ENCODE assay signal across 11 cellular contexts in the genomic region with DNA sequence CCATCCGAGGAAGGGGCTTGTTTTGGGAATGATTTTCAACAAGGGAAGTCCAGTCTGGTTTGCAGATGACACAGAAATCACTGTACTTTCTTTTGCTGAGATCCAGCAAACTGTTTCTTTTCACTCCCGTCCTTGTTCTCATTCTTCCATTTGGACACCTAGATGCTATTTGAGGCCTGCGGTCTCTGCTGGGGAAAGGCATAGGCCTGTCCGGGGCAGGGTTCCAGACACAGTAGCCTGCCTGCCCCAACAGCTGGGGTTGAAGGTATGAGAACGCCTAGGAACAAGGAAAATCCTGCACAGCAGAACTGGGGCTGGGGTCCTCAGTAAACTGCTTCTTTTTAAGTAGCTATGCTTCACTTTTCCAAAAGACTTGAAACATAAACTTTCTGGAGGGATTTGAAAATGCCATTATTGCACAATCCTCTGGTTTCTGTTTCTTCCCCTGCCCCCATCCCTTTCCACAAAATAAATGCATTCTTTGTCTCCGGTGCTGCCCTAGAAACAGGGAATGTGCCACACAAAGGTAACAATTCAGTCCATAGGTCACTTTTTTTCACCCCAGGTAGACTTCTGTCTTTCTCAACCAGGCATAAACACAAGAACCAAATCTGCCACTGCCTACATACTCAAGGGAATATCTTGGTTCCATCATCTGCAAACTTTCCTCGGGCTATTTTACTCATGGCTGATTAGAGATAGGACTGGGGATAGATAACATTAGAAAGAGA.
DNase-seq lines count a peak whose midpoint lies in the region; ATAC-seq and TF ChIP-seq lines count a peak whose summit lies in the region.
"Had no signal": no experiment of that assay in that cellular context is flagged by ENCODE, and none has a peak within 500 bp of the region (broad histone marks: within the 10 kb centered on the region; RNA-seq: fewer than 3 reads in every experiment).

No MANE protein-coding gene starts in this region.

- H3K4me1 Mint-ChIP-seq in CD4-positive, alpha-beta T cell (ENCODE audit: low read depth) = peaks cover 60% of the 10 kb centered on the region

- in situ Hi-C loops in SK-MEL-5 (cut with HindIII; ENCODE audit: low pct_unique_long_range_greater_than_20kb, low sequenced_read_pairs) = no loop called here

- H2BK120ac ChIP-seq in neuronal stem cell (ENCODE audit: low read depth, low read length) = no peak overlapping the region

- POLR2A ChIA-PET in CD4-positive, alpha-beta T cell (lab: Charles Lee) = interaction anchor here (0.8 kb wide), 1 partner anchor 9 kb away, joined by 3 read pairs; no protein-coding TSS in a partner anchor

- TF ChIP-seq EP300 in gastroesophageal sphincter (IDR thresholded peaks at IDR 0.05) = no peak

- H3K36me3 ChIP-seq in gastroesophageal sphincter (no peaks in the 10 kb centered on the region), neuronal stem cell (replicated peaks in 1 of 2; ENCODE audit: control insufficient read depth in 2 of 2, insufficient read depth in 2 of 2, low read length in 2 of 2) (no peaks in the 10 kb centered on the region)

- intact Hi-C loops in CD4-positive, alpha-beta T cell (cut with DNase I, micrococcal nuclease) = no loop called here

- no peak overlapping the region for H2BK12ac ChIP-seq in neuronal stem cell (ENCODE audit: low read length)

- H3K4me1 ChIP-seq in gastroesophageal sphincter (peaks cover 2 to 38% (median 12%) of the 10 kb centered on the region in 3 donors), neuronal stem cell (ENCODE audit: control insufficient read depth in 2 of 2, insufficient read depth in 1 of 2, low read depth in 1 of 2, low read length in 2 of 2) (peaks cover 13 to 14% of the 10 kb centered on the region in 2 donors)

- WGBS in gastroesophageal sphincter (ENCODE audit: low coverage in 1 of 2), 2 donors = 37 to 45% methylated on average over 3 to 6 of the region's 7 CpGs
- WGBS in neuronal stem cell (ENCODE audit: extremely low coverage in 2 of 2, insufficient read length in 2 of 2, insufficient replicate concordance in 1 of 2), 2 donors = no CpG with 5 or more reads among the region's 7 CpGs

- H3K27ac ChIP-seq in CD4-positive, alpha-beta T cell (ENCODE audit: low read depth, low read length) = no peak overlapping the region
- H3K27ac ChIP-seq in gastroesophageal sphincter = peak overlapping the region in 3 of 4 donors; percentile 16 to 68 (median 60)
- peak overlapping the region; percentile 20 for H3K27ac ChIP-seq in neuronal stem cell (replicated peaks; ENCODE audit: low read length)

- no peak for DNase-seq in CD4-positive, alpha-beta T cell
- DNase-seq in SK-MEL-5 (ENCODE audit: low read depth, low spot score) (peak; percentile 65), neuronal stem cell (ENCODE audit: low spot score) (no peak), A172 (ENCODE audit: low spot score) (no peak), NCI-H1694 (lab: John Stamatoyannopoulos, UW) (no peak)
- DNase-seq: activated effector memory CD4-positive, alpha-beta T cell treated with anti-CD3 and anti-CD28 coated beads, Interleukin-2, amount 50 U/mL, for 16 hours; COR-L47; NCI-H1930 had no signal

- no peaks in the 10 kb centered on the region for H3K27me3 ChIP-seq in CD4-positive, alpha-beta T cell (ENCODE audit: control insufficient read depth, insufficient read depth, low read length)
- no peaks in the 10 kb centered on the region for H3K27me3 ChIP-seq in gastroesophageal sphincter
- no peaks in the 10 kb centered on the region for H3K27me3 ChIP-seq in neuronal stem cell (ENCODE audit: control insufficient read depth in 3 of 3, insufficient read depth in 3 of 3, low read depth in 1 of 3, low read length in 3 of 3)

- peaks cover 52% of the 10 kb centered on the region for H3K36me3 Mint-ChIP-seq in CD4-positive, alpha-beta T cell (ENCODE audit: low read depth)

- no peak for ATAC-seq in CD4-positive, alpha-beta T cell (ENCODE audit: poor library complexity)
- ATAC-seq in gastroesophageal sphincter = no peak
- no peak for ATAC-seq in GM19351 (IDR thresholded peaks at IDR 0.05; ENCODE audit: unreplicated experiment)
- no peak for ATAC-seq in HG02642 (IDR thresholded peaks at IDR 0.05; ENCODE audit: poor library complexity, unreplicated experiment)

- H4K8ac ChIP-seq in neuronal stem cell (ENCODE audit: low read depth, low read length) = no peak overlapping the region

- no peak overlapping the region for H3K9ac ChIP-seq in neuronal stem cell (ENCODE audit: low read depth, low read length, poor library complexity)

- no peak overlapping the region for H3K4me3 Mint-ChIP-seq in CD4-positive, alpha-beta T cell

- peak overlapping the region; percentile 67 for H3K27ac Mint-ChIP-seq in CD4-positive, alpha-beta T cell

- H3K14ac ChIP-seq in neuronal stem cell (ENCODE audit: low read length) = no peak overlapping the region

- H4K91ac ChIP-seq in neuronal stem cell (ENCODE audit: low read depth, low read length, poor library complexity) = no peak overlapping the region

- H3K27me3 Mint-ChIP-seq in CD4-positive, alpha-beta T cell = no peaks in the 10 kb centered on the region

- H3K23ac ChIP-seq in neuronal stem cell (ENCODE audit: low read depth, low read length, poor library complexity) = no peak overlapping the region

- H3K4me2 ChIP-seq in neuronal stem cell (ENCODE audit: insufficient read depth, low read length, poor library complexity, severe bottlenecking) = no peak overlapping the region

- H3K9me3 Mint-ChIP-seq in CD4-positive, alpha-beta T cell = no peaks in the 10 kb centered on the region

- no peak overlapping the region for H2AFZ ChIP-seq in neuronal stem cell (ENCODE audit: low read length)

- H3K18ac ChIP-seq in neuronal stem cell (ENCODE audit: low read length) = peak overlapping the region; percentile 81

- H2BK15ac ChIP-seq in neuronal stem cell (ENCODE audit: low read length) = no peak overlapping the region

- H3K4me3 ChIP-seq in gastroesophageal sphincter (no peak overlapping the region), neuronal stem cell (ENCODE audit: low read length in 2 of 2) (no peak overlapping the region)

- no peaks in the 10 kb centered on the region for H3K9me3 ChIP-seq in CD4-positive, alpha-beta T cell (ENCODE audit: control insufficient read depth, low read length)
- H3K9me3 ChIP-seq in gastroesophageal sphincter (no peaks in the 10 kb centered on the region), neuronal stem cell (replicated peaks in 1 of 2; ENCODE audit: control insufficient read depth in 2 of 2, insufficient read depth in 1 of 2, low read depth in 1 of 2, low read length in 2 of 2) (no peaks in the 10 kb centered on the region)

- no peak for TF ChIP-seq CTCF in CD4-positive, alpha-beta T cell (IDR thresholded peaks at IDR 0.05)
- TF ChIP-seq CTCF in gastroesophageal sphincter (IDR thresholded peaks at IDR 0.05) = no peak

- no peak overlapping the region for H3K4ac ChIP-seq in neuronal stem cell (ENCODE audit: low read length)

- H3K79me1 ChIP-seq in neuronal stem cell (ENCODE audit: low read depth, low read length) = no peaks in the 10 kb centered on the region

- no peak for TF ChIP-seq POLR2A in gastroesophageal sphincter (IDR thresholded peaks at IDR 0.05)

- no peak overlapping the region for H2BK5ac ChIP-seq in neuronal stem cell (ENCODE audit: low read length)

- CTCF ChIA-PET in CD4-positive, alpha-beta T cell (lab: Charles Lee) = no interaction called here

- no peak overlapping the region for H2AK5ac ChIP-seq in neuronal stem cell (ENCODE audit: low read depth, low read length)
